In the genomic region with DNA sequence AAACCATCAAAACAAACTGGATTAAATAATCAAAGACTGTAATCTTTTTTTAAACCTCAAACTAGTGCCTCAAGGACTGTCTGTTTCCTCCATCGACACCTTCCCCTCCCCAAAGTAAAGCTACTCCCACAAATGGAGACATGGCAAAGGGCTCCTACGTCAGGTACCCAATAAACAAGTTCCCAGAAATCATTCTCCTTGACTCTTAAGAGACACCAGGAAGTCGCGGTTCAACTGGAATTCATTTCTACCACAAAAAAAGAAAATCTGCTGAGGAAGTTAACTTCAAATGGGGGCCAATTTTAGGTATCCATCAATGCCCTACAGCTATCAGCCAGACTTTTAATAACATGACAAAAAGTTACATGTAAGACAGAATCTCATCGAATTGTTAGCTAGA, we compare ENCODE assay signal across 9 cellular contexts. TPM values are rescaled to one million over a fixed set of nuclear protein-coding genes. Genes with fewer than 3 reads are reported as not detected.
DNase-seq lines count a peak whose midpoint lies in the region; ATAC-seq and TF ChIP-seq lines count a peak whose summit lies in the region.
"Had no signal": no experiment of that assay in that cellular context is flagged by ENCODE, and none has a peak within 500 bp of the region (broad histone marks: within the 10 kb centered on the region; RNA-seq: fewer than 3 reads in every experiment).

No MANE protein-coding gene starts in this region.

- peak overlapping the region; percentile 47; the same call in 1 of the 2 replicates for H3K4me3 ChIP-seq in AG04450 (ENCODE audit: low read depth, low read length)
- peak overlapping the region; percentile 83 for H3K4me3 ChIP-seq in HFF-Myc (replicated peaks; ENCODE audit: low read depth, low read length)
- peak overlapping the region; percentile 28; the same call in 1 of the 2 replicates for H3K4me3 ChIP-seq in iPS-18c (ENCODE audit: insufficient read depth, low read depth, low read length)

- H3K9me3 ChIP-seq in AG04450 (ENCODE audit: control insufficient read depth, insufficient read depth, low read length) (no peaks in the 10 kb centered on the region), iPS-18c (ENCODE audit: control insufficient read depth, insufficient read depth, low read length) (peaks cover 11% of the 10 kb centered on the region)

- H3K4me3 Mint-ChIP-seq in activated T-helper 17 cell treated with anti-CD3 and anti-CD28 coated beads, Interleukin-2, amount 50 U/mL, for 72 hours = peak overlapping the region; percentile 91

- TF ChIP-seq CTCF in AG04450 (IDR thresholded peaks at IDR 0.05; ENCODE audit: low read depth, low read length) (no peak), HFF-Myc (IDR thresholded peaks at IDR 0.05; ENCODE audit: low read depth, low read length, missing control alignments) (no peak)

- H3K27me3 Mint-ChIP-seq in activated T-helper 17 cell treated with anti-CD3 and anti-CD28 coated beads, Interleukin-2, amount 50 U/mL, for 72 hours = no peaks in the 10 kb centered on the region

- no peak for DNase-seq in AG04450 (ENCODE audit: low read depth, low spot score)
- DNase-seq in HFF-Myc (ENCODE audit: extremely low read depth, low read depth) = no peak
- no peak for DNase-seq in amygdala (lab: John Stamatoyannopoulos, UW)
- DNase-seq: GF-D8 had no signal

- no peaks in the 10 kb centered on the region for H3K27me3 ChIP-seq in AG04450 (ENCODE audit: control insufficient read depth, insufficient read depth, low read length)

- H3K27ac ChIP-seq in AG04450 (ENCODE audit: low read depth, low read length) = no peak overlapping the region

- no peak for ATAC-seq in activated T-helper 17 cell treated with anti-CD3 and anti-CD28 coated beads, Interleukin-2, amount 50 U/mL, for 72 hours (replicated peaks)
- ATAC-seq in HG03469 (IDR thresholded peaks at IDR 0.05; ENCODE audit: unreplicated experiment) = no peak
- no peak for ATAC-seq in GM19395 (IDR thresholded peaks at IDR 0.05; ENCODE audit: unreplicated experiment)
- no peak for ATAC-seq in GM18498 (IDR thresholded peaks at IDR 0.05; ENCODE audit: unreplicated experiment)

- H3K27ac Mint-ChIP-seq in activated T-helper 17 cell treated with anti-CD3 and anti-CD28 coated beads, Interleukin-2, amount 50 U/mL, for 72 hours = peak overlapping the region; percentile 90

- H3K36me3 Mint-ChIP-seq in activated T-helper 17 cell treated with anti-CD3 and anti-CD28 coated beads, Interleukin-2, amount 50 U/mL, for 72 hours (ENCODE audit: low read depth) = peaks cover 74% of the 10 kb centered on the region

- H3K9me3 Mint-ChIP-seq in activated T-helper 17 cell treated with anti-CD3 and anti-CD28 coated beads, Interleukin-2, amount 50 U/mL, for 72 hours = no peaks in the 10 kb centered on the region

- CTCF ChIA-PET in AG04450 (lab: Charles Lee) = interaction anchor here (0.6 kb wide), 1 partner anchor 111 kb away, joined by 3 read pairs; no protein-coding TSS in a partner anchor

- POLR2A ChIA-PET in AG04450 (lab: Yijun Ruan, JAX) = no interaction called here

- peaks cover 34% of the 10 kb centered on the region for H3K4me1 Mint-ChIP-seq in activated T-helper 17 cell treated with anti-CD3 and anti-CD28 coated beads, Interleukin-2, amount 50 U/mL, for 72 hours

RNA-seq across cellular contexts. Expression of gene RPS4X, which starts 2.5 kb away (rescaled TPM):
- polyA plus RNA-seq in AG04450 (2011; rRNA removed) = 1,497 and 1,578 TPM in 2 replicates
- 383 and 406 TPM in 2 replicates for polyA minus RNA-seq in AG04450 (2011; rRNA and poly(A)+ RNA removed)
- 1,000 to 10,000 TPM; 1,150 to 1,442 TPM for total RNA-seq in activated T-helper 17 cell treated with anti-CD3 and anti-CD28 coated beads, Interleukin-2, amount 50 U/mL, for 72 hours

RNA-seq across cellular contexts. Expression of gene CITED1, which starts 31.2 kb away (rescaled TPM):
- polyA plus RNA-seq in AG04450 (2011; rRNA removed) = 0.12 and 0.16 TPM in 2 replicates
- polyA minus RNA-seq in AG04450 (2011; rRNA and poly(A)+ RNA removed) = not detected in 2 replicates
- not detected for total RNA-seq in activated T-helper 17 cell treated with anti-CD3 and anti-CD28 coated beads, Interleukin-2, amount 50 U/mL, for 72 hours

RNA-seq across cellular contexts. Expression of gene ERCC6L, which starts 35.7 kb away (rescaled TPM):
- polyA plus RNA-seq in AG04450 (2011; rRNA removed) = 1.3 and 1.7 TPM in 2 replicates
- 0.78 and 2.3 TPM in 2 replicates for polyA minus RNA-seq in AG04450 (2011; rRNA and poly(A)+ RNA removed)
- 10 to 100 TPM; 13.2 to 16.1 TPM for total RNA-seq in activated T-helper 17 cell treated with anti-CD3 and anti-CD28 coated beads, Interleukin-2, amount 50 U/mL, for 72 hours

Comparison
In these comparisons a context has a peak if more than half of its experiments do, and no peak if none do; other contexts are left out.
1. H3K4me3 ChIP-seq: peak in every context shown above with its lines; median percentile 83 in HFF-Myc; 47 in AG04450; 28 in iPS-18c.